ENCODE assay signal across 6 cellular contexts in the genomic region with DNA sequence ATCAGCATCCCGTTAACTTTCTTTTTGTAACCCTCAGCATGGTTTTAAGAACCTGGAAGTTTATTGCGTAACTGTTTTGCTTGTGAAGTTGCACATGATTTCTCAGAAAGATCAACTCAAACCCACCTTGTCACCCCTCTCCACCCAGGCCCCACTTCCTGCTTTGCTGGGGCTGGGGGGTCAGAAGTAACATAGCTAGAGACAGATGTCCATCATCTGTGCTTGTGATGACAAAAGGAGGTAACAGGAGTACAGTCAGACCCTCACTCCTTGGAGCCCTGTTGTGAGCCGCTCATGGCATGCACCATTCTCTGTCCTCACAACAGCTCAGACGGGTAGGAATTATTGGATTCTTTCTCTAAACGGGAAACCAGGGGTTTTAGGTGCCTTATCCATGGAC.
DNase-seq lines count a peak whose midpoint lies in the region; ATAC-seq and TF ChIP-seq lines count a peak whose summit lies in the region.
"Not testable (repeated sequence)": the region's sequence is repeated elsewhere in the genome, so short reads cannot be mapped to it uniquely, and the experiment has no call there.

No MANE protein-coding gene starts in this region.

- peak overlapping the region; percentile 21 for H3K4me3 Mint-ChIP-seq in activated CD8-positive, alpha-beta T cell treated with anti-CD3 and anti-CD28 coated beads for 36 hours
- H3K4me3 Mint-ChIP-seq in activated naive CD4-positive, alpha-beta T cell treated with anti-CD3 and anti-CD28 coated beads, Interleukin-2, amount 10 ng/mL, durations not matched to agents 7 days and 5 days, result peak overlapping the region; percentile 38
- H3K4me3 Mint-ChIP-seq in activated naive CD8-positive, alpha-beta T cell treated with anti-CD3 and anti-CD28 coated beads, Interleukin-2, amount 50 U/mL, for 24 hours, result peak overlapping the region; percentile 37

- peak overlapping the region; percentile 20 for H3K27ac Mint-ChIP-seq in activated CD8-positive, alpha-beta T cell treated with anti-CD3 and anti-CD28 coated beads for 36 hours
- H3K27ac Mint-ChIP-seq in activated naive CD4-positive, alpha-beta T cell treated with anti-CD3 and anti-CD28 coated beads, Interleukin-2, amount 10 ng/mL, durations not matched to agents 7 days and 5 days, result peak overlapping the region; percentile 60
- H3K27ac Mint-ChIP-seq in activated naive CD8-positive, alpha-beta T cell treated with anti-CD3 and anti-CD28 coated beads, Interleukin-2, amount 50 U/mL, for 24 hours, result peak overlapping the region; percentile 59

- POLR2A ChIA-PET in activated CD8-positive, alpha-beta T cell treated with anti-CD3 and anti-CD28 coated beads for 36 hours (lab: Charles Lee), result not testable (repeated sequence)

- H3K36me3 ChIP-seq in DND-41 (ENCODE audit: insufficient read depth, low read length); neutrophil: not testable (repeated sequence)

- not testable (repeated sequence) for H3K27ac ChIP-seq in DND-41 (ENCODE audit: low read length)
- peak overlapping the region; percentile 55 for H3K27ac ChIP-seq in neutrophil

- CTCF ChIA-PET in activated CD8-positive, alpha-beta T cell treated with anti-CD3 and anti-CD28 coated beads for 36 hours (lab: Charles Lee); activated naive CD4-positive, alpha-beta T cell treated with anti-CD3 and anti-CD28 coated beads, Interleukin-2, amount 10 ng/mL, durations not matched to agents 7 days and 5 days (lab: Charles Lee): not testable (repeated sequence)

- not testable (repeated sequence) for H2AFZ ChIP-seq in DND-41 (ENCODE audit: low read depth, low read length)

- TF ChIP-seq CTCF in DND-41 (IDR thresholded peaks at IDR 0.05; ENCODE audit: borderline replicate concordance, extremely low read depth, low read length, poor library complexity, severe bottlenecking); NB4 (IDR thresholded peaks at IDR 0.05; ENCODE audit: low read depth, low read length); activated CD8-positive, alpha-beta T cell treated with anti-CD3 and anti-CD28 coated beads for 36 hours (IDR thresholded peaks at IDR 0.05); neutrophil (IDR thresholded peaks at IDR 0.05): not testable (repeated sequence)

- H3K79me2 ChIP-seq in DND-41 (ENCODE audit: insufficient read depth, low read length), result not testable (repeated sequence)

- DNase-seq in DND-41 (peak; percentile 26), NB4 (ENCODE audit: low read depth) (peak; percentile 10)
- not testable (repeated sequence) for DNase-seq in activated CD8-positive, alpha-beta T cell treated with anti-CD3 and anti-CD28 coated beads for 36 hours; activated naive CD4-positive, alpha-beta T cell treated with anti-CD3 and anti-CD28 coated beads, Interleukin-2, amount 10 ng/mL, durations not matched to agents 7 days and 5 days; activated naive CD8-positive, alpha-beta T cell treated with anti-CD3 and anti-CD28 coated beads, Interleukin-2, amount 50 U/mL, for 24 hours

- not testable (repeated sequence) for H3K4me3 ChIP-seq in DND-41 (ENCODE audit: low read depth in 1 of 2, low read length in 2 of 2); NB4 (ENCODE audit: low read depth, low read length); neutrophil (ENCODE audit: low read depth in 1 of 2, low read length in 1 of 2)

- not testable (repeated sequence) for H3K9me3 Mint-ChIP-seq in activated CD8-positive, alpha-beta T cell treated with anti-CD3 and anti-CD28 coated beads for 36 hours; activated naive CD4-positive, alpha-beta T cell treated with anti-CD3 and anti-CD28 coated beads, Interleukin-2, amount 10 ng/mL, durations not matched to agents 7 days and 5 days; activated naive CD8-positive, alpha-beta T cell treated with anti-CD3 and anti-CD28 coated beads, Interleukin-2, amount 50 U/mL, for 24 hours

- H3K36me3 Mint-ChIP-seq in activated CD8-positive, alpha-beta T cell treated with anti-CD3 and anti-CD28 coated beads for 36 hours (ENCODE audit: low read depth); activated naive CD4-positive, alpha-beta T cell treated with anti-CD3 and anti-CD28 coated beads, Interleukin-2, amount 10 ng/mL, durations not matched to agents 7 days and 5 days; activated naive CD8-positive, alpha-beta T cell treated with anti-CD3 and anti-CD28 coated beads, Interleukin-2, amount 50 U/mL, for 24 hours (ENCODE audit: low read depth): not testable (repeated sequence)

- H3K4me1 ChIP-seq in DND-41 (ENCODE audit: insufficient read depth, low read length), result not testable (repeated sequence)
- peaks cover 10 to 15% of the 10 kb centered on the region in 2 experiments for H3K4me1 ChIP-seq in neutrophil (ENCODE audit: control insufficient read depth in 1 of 2, insufficient read depth in 1 of 2, low read depth in 1 of 2, low read length in 1 of 2)

- not testable (repeated sequence) for H4K20me1 ChIP-seq in DND-41 (ENCODE audit: insufficient read depth, low read length)

- not testable (repeated sequence) for H3K9ac ChIP-seq in DND-41 (ENCODE audit: low read depth, low read length)

- not testable (repeated sequence) for H3K27me3 Mint-ChIP-seq in activated CD8-positive, alpha-beta T cell treated with anti-CD3 and anti-CD28 coated beads for 36 hours; activated naive CD4-positive, alpha-beta T cell treated with anti-CD3 and anti-CD28 coated beads, Interleukin-2, amount 10 ng/mL, durations not matched to agents 7 days and 5 days; activated naive CD8-positive, alpha-beta T cell treated with anti-CD3 and anti-CD28 coated beads, Interleukin-2, amount 50 U/mL, for 24 hours

- H3K9me3 ChIP-seq in DND-41 (ENCODE audit: insufficient read depth, low read length, severe bottlenecking); neutrophil: not testable (repeated sequence)

- intact Hi-C loops in activated CD8-positive, alpha-beta T cell treated with anti-CD3 and anti-CD28 coated beads for 36 hours (cut with micrococcal nuclease), result not testable (repeated sequence)

- not testable (repeated sequence) for TF ChIP-seq POLR2A in NB4 (IDR thresholded peaks at IDR 0.05; ENCODE audit: extremely low read depth, insufficient read length)

- H3K4me1 Mint-ChIP-seq in activated CD8-positive, alpha-beta T cell treated with anti-CD3 and anti-CD28 coated beads for 36 hours (ENCODE audit: low read depth), result not testable (repeated sequence)
- H3K4me1 Mint-ChIP-seq in activated naive CD4-positive, alpha-beta T cell treated with anti-CD3 and anti-CD28 coated beads, Interleukin-2, amount 10 ng/mL, durations not matched to agents 7 days and 5 days, result peaks cover 14% of the 10 kb centered on the region
- H3K4me1 Mint-ChIP-seq in activated naive CD8-positive, alpha-beta T cell treated with anti-CD3 and anti-CD28 coated beads, Interleukin-2, amount 50 U/mL, for 24 hours, result peaks cover 25% of the 10 kb centered on the region

- not testable (repeated sequence) for H3K4me2 ChIP-seq in DND-41 (ENCODE audit: insufficient read depth, low read length)

- ATAC-seq in DND-41 (ENCODE audit: insufficient read depth, low read depth), result peak; percentile 50
- ATAC-seq in activated CD8-positive, alpha-beta T cell treated with anti-CD3 and anti-CD28 coated beads for 36 hours; activated naive CD8-positive, alpha-beta T cell treated with anti-CD3 and anti-CD28 coated beads, Interleukin-2, amount 50 U/mL, for 24 hours: not testable (repeated sequence)

- not testable (repeated sequence) for H3K27me3 ChIP-seq in DND-41 (ENCODE audit: insufficient read depth, low read length, poor library complexity); neutrophil
